ENCODE assay signal across 14 cellular contexts in the genomic region with DNA sequence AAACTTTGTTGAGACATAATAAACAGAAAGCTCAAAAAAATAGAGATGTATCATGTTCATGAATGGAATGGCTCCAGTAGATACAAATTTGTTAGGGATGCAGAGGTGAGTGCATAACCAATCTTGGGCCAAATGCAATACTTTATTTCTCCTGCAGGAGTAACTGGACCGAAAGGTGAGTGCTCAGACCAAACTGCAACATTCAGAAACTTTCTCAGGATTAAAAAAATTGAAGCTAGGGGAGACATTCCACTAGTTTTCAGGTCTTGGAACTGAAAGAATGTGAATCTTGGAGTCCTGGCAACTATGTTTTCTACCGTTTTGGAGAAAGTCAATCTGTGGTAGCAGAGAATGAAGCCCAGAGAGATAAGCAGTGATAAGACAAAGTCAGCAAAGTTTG. TPM values are rescaled to one million over a fixed set of nuclear protein-coding genes. Genes with fewer than 3 reads are reported as not detected.
DNase-seq lines count a peak whose midpoint lies in the region; ATAC-seq and TF ChIP-seq lines count a peak whose summit lies in the region.
"Had no signal": no experiment of that assay in that cellular context is flagged by ENCODE, and none has a peak within 500 bp of the region (broad histone marks: within the 10 kb centered on the region; RNA-seq: fewer than 3 reads in every experiment).

No MANE protein-coding gene starts in this region.

- H3K27me3 ChIP-seq in dorsolateral prefrontal cortex = no peaks in the 10 kb centered on the region
- H3K27me3 ChIP-seq: gastrocnemius medialis, left lung had no signal

- TF ChIP-seq CTCF in activated CD8-positive, alpha-beta T cell treated with anti-CD3 and anti-CD28 coated beads for 36 hours (IDR thresholded peaks at IDR 0.05) = peak; percentile 49
- peak; percentile 40 for TF ChIP-seq CTCF in retinal pigment epithelial cell (conservative IDR thresholded peaks at IDR 0.05; ENCODE audit: low read depth, low read length)
- TF ChIP-seq CTCF in dorsolateral prefrontal cortex (IDR thresholded peaks at IDR 0.05 in 54 of 56, conservative IDR thresholded peaks at IDR 0.05 in 2 of 56; ENCODE audit: low read depth in 1 of 56, partially characterized antibody in 56 of 56) = peak in 10 of 56 donors; percentile 13 to 32 (median 22)

- no peak for DNase-seq in activated CD8-positive, alpha-beta T cell treated with anti-CD3 and anti-CD28 coated beads for 36 hours
- no peak for DNase-seq in activated CD8-positive, alpha-beta T cell treated with anti-CD3 and anti-CD28 coated beads, Interleukin-2, amount 10 ng/mL, durations not matched to agents 7 days and 5 days
- peak; percentile 53 for DNase-seq in NAMALWA (ENCODE audit: low spot score)
- no peak for DNase-seq in effector memory CD8-positive, alpha-beta T cell
- DNase-seq in retinal pigment epithelial cell (ENCODE audit: low read depth) = no peak
- DNase-seq in H4 (ENCODE audit: low spot score) = no peak
- no peak for DNase-seq in dorsolateral prefrontal cortex
- no peak for DNase-seq in activated naive CD4-positive, alpha-beta T cell treated with anti-CD3 and anti-CD28 coated beads for 36 hours
- DNase-seq: activated CD4-positive, alpha-beta T cell treated with anti-CD3 and anti-CD28 coated beads for 1 hour; activated effector memory CD4-positive, alpha-beta T cell treated with Interleukin-2 at 50 U/mL for 16 hours; gastrocnemius medialis; left lung; NCI-H1417 treated with DMSO at 0.1 percent for 48 hours; stimulated activated CD8-positive, alpha-beta memory T cell treated with anti-CD3 and anti-CD28 coated beads, Interleukin-4, amount 100 ng/mL, for 48 hours had no signal

- CTCF ChIA-PET in activated CD8-positive, alpha-beta T cell treated with anti-CD3 and anti-CD28 coated beads for 36 hours (lab: Charles Lee) = interaction anchor here (1.1 to 2.0 kb wide), 4 partner anchors 15 to 38 kb away, joined by 4 to 5 read pairs (median 4); no protein-coding TSS in a partner anchor
- CTCF ChIA-PET in activated CD8-positive, alpha-beta T cell treated with anti-CD3 and anti-CD28 coated beads, Interleukin-2, amount 10 ng/mL, durations not matched to agents 7 days and 5 days (lab: Charles Lee) = interaction anchor here (1.2 kb wide), 1 partner anchor 18 kb away, joined by 3 read pairs; no protein-coding TSS in a partner anchor
- CTCF ChIA-PET in activated naive CD4-positive, alpha-beta T cell treated with anti-CD3 and anti-CD28 coated beads for 36 hours (lab: Charles Lee) = no interaction called here

- intact Hi-C loops in activated CD8-positive, alpha-beta T cell treated with anti-CD3 and anti-CD28 coated beads for 36 hours (cut with micrococcal nuclease) = no loop called here
- intact Hi-C loops in dorsolateral prefrontal cortex (cut with DNase I) = no loop called here
- intact Hi-C loops in activated naive CD4-positive, alpha-beta T cell treated with anti-CD3 and anti-CD28 coated beads for 36 hours (cut with micrococcal nuclease) = no loop called here

- H3K27ac Mint-ChIP-seq in activated CD8-positive, alpha-beta T cell treated with anti-CD3 and anti-CD28 coated beads for 36 hours = no peak overlapping the region
- H3K27ac Mint-ChIP-seq in activated CD8-positive, alpha-beta T cell treated with anti-CD3 and anti-CD28 coated beads, Interleukin-2, amount 10 ng/mL, durations not matched to agents 7 days and 5 days = no peak overlapping the region
- H3K27ac Mint-ChIP-seq in effector memory CD8-positive, alpha-beta T cell = no peak overlapping the region
- H3K27ac Mint-ChIP-seq in activated naive CD4-positive, alpha-beta T cell treated with anti-CD3 and anti-CD28 coated beads for 36 hours = no peak overlapping the region

- no peak overlapping the region for H3K27ac ChIP-seq in dorsolateral prefrontal cortex
- H3K27ac ChIP-seq: gastrocnemius medialis, left lung had no signal

- H3K4me3 ChIP-seq in retinal pigment epithelial cell (ENCODE audit: low read length) (no peak overlapping the region), dorsolateral prefrontal cortex (no peak overlapping the region)
- H3K4me3 ChIP-seq: gastrocnemius medialis, left lung had no signal

- no peak for ATAC-seq in activated CD8-positive, alpha-beta T cell treated with anti-CD3 and anti-CD28 coated beads for 36 hours
- ATAC-seq in activated CD8-positive, alpha-beta T cell treated with anti-CD3 and anti-CD28 coated beads, Interleukin-2, amount 10 ng/mL, durations not matched to agents 7 days and 5 days = no peak
- ATAC-seq in effector memory CD8-positive, alpha-beta T cell (replicated peaks) = peak; percentile 40
- ATAC-seq: gastrocnemius medialis, left lung had no signal

- H3K4me3 Mint-ChIP-seq in activated CD8-positive, alpha-beta T cell treated with anti-CD3 and anti-CD28 coated beads for 36 hours = no peak overlapping the region
- no peak overlapping the region for H3K4me3 Mint-ChIP-seq in activated CD8-positive, alpha-beta T cell treated with anti-CD3 and anti-CD28 coated beads, Interleukin-2, amount 10 ng/mL, durations not matched to agents 7 days and 5 days
- H3K4me3 Mint-ChIP-seq in effector memory CD8-positive, alpha-beta T cell = no peak overlapping the region
- no peak overlapping the region for H3K4me3 Mint-ChIP-seq in activated naive CD4-positive, alpha-beta T cell treated with anti-CD3 and anti-CD28 coated beads for 36 hours

- POLR2A ChIA-PET in activated CD8-positive, alpha-beta T cell treated with anti-CD3 and anti-CD28 coated beads for 36 hours (lab: Charles Lee) = no interaction called here
- POLR2A ChIA-PET in activated CD8-positive, alpha-beta T cell treated with anti-CD3 and anti-CD28 coated beads, Interleukin-2, amount 10 ng/mL, durations not matched to agents 7 days and 5 days (lab: Charles Lee) = no interaction called here

- H3K27me3 Mint-ChIP-seq in activated CD8-positive, alpha-beta T cell treated with anti-CD3 and anti-CD28 coated beads for 36 hours = peaks cover 14% of the 10 kb centered on the region
- peaks cover 14% of the 10 kb centered on the region for H3K27me3 Mint-ChIP-seq in activated CD8-positive, alpha-beta T cell treated with anti-CD3 and anti-CD28 coated beads, Interleukin-2, amount 10 ng/mL, durations not matched to agents 7 days and 5 days (ENCODE audit: low read depth)
- peaks cover 13 to 23% of the 10 kb centered on the region in 2 donors for H3K27me3 Mint-ChIP-seq in effector memory CD8-positive, alpha-beta T cell
- peaks cover 11% of the 10 kb centered on the region for H3K27me3 Mint-ChIP-seq in activated naive CD4-positive, alpha-beta T cell treated with anti-CD3 and anti-CD28 coated beads for 36 hours (ENCODE audit: low read depth)

- H3K4me1 Mint-ChIP-seq in activated CD8-positive, alpha-beta T cell treated with anti-CD3 and anti-CD28 coated beads for 36 hours (ENCODE audit: low read depth) = no peaks in the 10 kb centered on the region
- H3K4me1 Mint-ChIP-seq in activated CD8-positive, alpha-beta T cell treated with anti-CD3 and anti-CD28 coated beads, Interleukin-2, amount 10 ng/mL, durations not matched to agents 7 days and 5 days (ENCODE audit: low read depth) = no peaks in the 10 kb centered on the region
- H3K4me1 Mint-ChIP-seq in effector memory CD8-positive, alpha-beta T cell (ENCODE audit: low read depth in 2 of 2) = no peaks in the 10 kb centered on the region
- no peaks in the 10 kb centered on the region for H3K4me1 Mint-ChIP-seq in activated naive CD4-positive, alpha-beta T cell treated with anti-CD3 and anti-CD28 coated beads for 36 hours (ENCODE audit: low read depth)

- no peaks in the 10 kb centered on the region for H3K9me3 Mint-ChIP-seq in activated CD8-positive, alpha-beta T cell treated with anti-CD3 and anti-CD28 coated beads for 36 hours
- H3K9me3 Mint-ChIP-seq in activated CD8-positive, alpha-beta T cell treated with anti-CD3 and anti-CD28 coated beads, Interleukin-2, amount 10 ng/mL, durations not matched to agents 7 days and 5 days (ENCODE audit: insufficient read depth) = no peaks in the 10 kb centered on the region
- H3K9me3 Mint-ChIP-seq in effector memory CD8-positive, alpha-beta T cell = no peaks in the 10 kb centered on the region
- no peaks in the 10 kb centered on the region for H3K9me3 Mint-ChIP-seq in activated naive CD4-positive, alpha-beta T cell treated with anti-CD3 and anti-CD28 coated beads for 36 hours

- H3K36me3 Mint-ChIP-seq in activated CD8-positive, alpha-beta T cell treated with anti-CD3 and anti-CD28 coated beads for 36 hours (ENCODE audit: low read depth) = no peaks in the 10 kb centered on the region
- H3K36me3 Mint-ChIP-seq in activated CD8-positive, alpha-beta T cell treated with anti-CD3 and anti-CD28 coated beads, Interleukin-2, amount 10 ng/mL, durations not matched to agents 7 days and 5 days (ENCODE audit: low read depth) = no peaks in the 10 kb centered on the region
- no peaks in the 10 kb centered on the region for H3K36me3 Mint-ChIP-seq in effector memory CD8-positive, alpha-beta T cell (ENCODE audit: insufficient read depth)
- no peaks in the 10 kb centered on the region for H3K36me3 Mint-ChIP-seq in activated naive CD4-positive, alpha-beta T cell treated with anti-CD3 and anti-CD28 coated beads for 36 hours (ENCODE audit: low read depth)

RNA-seq across cellular contexts. Expression of a gene that starts 21.2 kb away (rescaled TPM):
- total RNA-seq in activated CD8-positive, alpha-beta T cell treated with anti-CD3 and anti-CD28 coated beads for 36 hours = 10 to 100 TPM in 1 of 2 experiments, 1 to 10 TPM in 1; 8.9 to 10.3 TPM
- 10 to 100 TPM; 11.6 to 14.4 TPM for total RNA-seq in activated CD8-positive, alpha-beta T cell treated with anti-CD3 and anti-CD28 coated beads, Interleukin-2, amount 10 ng/mL, durations not matched to agents 7 days and 5 days
- total RNA-seq in H4 (2014; rRNA removed; shearing (Covaris generic)) = 12.1 and 23.0 TPM in 2 replicates
- 10 to 100 TPM in 118 of 120 experiments, 1 to 10 TPM in 2; 8.6 to 31.3 (median 18.1) TPM for total RNA-seq in dorsolateral prefrontal cortex
- 1 to 10 TPM; 8.6 to 9.4 TPM for total RNA-seq in activated naive CD4-positive, alpha-beta T cell treated with anti-CD3 and anti-CD28 coated beads for 36 hours
